ENCODE assay signal across 26 cellular contexts in the genomic region with DNA sequence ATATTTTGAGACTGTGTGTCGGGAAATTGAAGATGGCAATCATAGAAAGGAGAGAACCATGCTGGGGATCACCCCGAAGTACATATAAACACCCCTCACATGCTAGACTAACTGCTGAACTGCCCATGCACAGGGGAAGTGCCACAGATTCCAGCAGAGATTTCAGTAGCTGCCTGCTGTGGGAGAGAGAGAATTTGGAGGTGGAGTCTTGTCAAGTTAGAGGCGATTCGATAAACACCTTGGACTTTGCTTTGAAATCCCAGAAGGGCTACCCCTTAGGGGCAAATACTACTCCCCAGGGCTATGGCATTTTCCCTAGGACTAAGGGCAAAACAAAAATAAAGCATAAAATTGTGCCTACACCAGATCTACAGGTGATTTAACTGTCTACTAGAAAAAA.
"Had no signal": no experiment of that assay in that cellular context is flagged by ENCODE, and none has a peak within 500 bp of the region (broad histone marks: within the 10 kb centered on the region; RNA-seq: fewer than 3 reads in every experiment).

No MANE protein-coding gene starts in this region.

- H3K9me3 Mint-ChIP-seq: memory B cell; stimulated activated memory B cell treated with anti-CD40 and anti-IgM and Interleukin-4, amounts not matched to agents 10 μg/mL and 1 μg/mL and 100 μg/mL, for 72 hours; stimulated activated naive CD8-positive, alpha-beta T cell treated with anti-CD3 and anti-CD28 coated beads, Interleukin-15, amount 100 ng/mL, for 72 hours had no signal

- H3K27me3 ChIP-seq: dorsolateral prefrontal cortex, heart right ventricle, left lung, spleen, testis, tibial nerve had no signal

- FAIRE-seq: endometrium, frontal cortex had no signal

- DNase-seq: caudate nucleus; cortex of kidney; dorsolateral prefrontal cortex; effector CD8-positive, alpha-beta T cell; heart right ventricle; kidney glomerular epithelial cell; left lung; lower lobe of right lung; naive B cell; retina; spleen; stimulated activated CD4-positive, alpha-beta T cell treated with anti-CD3 and anti-CD28 coated beads, Interleukin-15, amount 100 ng/mL, for 24 hours; stimulated activated CD4-positive, alpha-beta T cell treated with anti-CD3 and anti-CD28 coated beads, Interleukin-1b, Interleukin-23, amount 100 ng/mL, for 48 hours; stimulated activated CD4-positive, alpha-beta T cell treated with anti-CD3 and anti-CD28 coated beads, Interleukin-4, amount 100 ng/mL, for 24 hours; stimulated activated naive CD8-positive, alpha-beta T cell treated with anti-CD3 and anti-CD28 coated beads, Interleukin-15, amount 100 ng/mL, for 72 hours; testis had no signal

- H3K36me3 ChIP-seq: lower lobe of right lung, prostate gland had no signal

- H3K9me3 ChIP-seq: heart right ventricle, left lung, lower lobe of right lung, prostate gland, spleen, testis, tibial nerve had no signal

- H3K9ac ChIP-seq: parathyroid adenoma had no signal

- H3K4me1 Mint-ChIP-seq: memory B cell; naive B cell; nephron; stimulated activated memory B cell treated with anti-CD40 and anti-IgM and Interleukin-4, amounts not matched to agents 10 μg/mL and 1 μg/mL and 100 μg/mL, for 72 hours; stimulated activated naive CD8-positive, alpha-beta T cell treated with anti-CD3 and anti-CD28 coated beads, Interleukin-15, amount 100 ng/mL, for 72 hours had no signal

- H3K27me3 Mint-ChIP-seq: memory B cell; naive B cell; stimulated activated memory B cell treated with anti-CD40 and anti-IgM and Interleukin-4, amounts not matched to agents 10 μg/mL and 1 μg/mL and 100 μg/mL, for 72 hours; stimulated activated naive CD8-positive, alpha-beta T cell treated with anti-CD3 and anti-CD28 coated beads, Interleukin-15, amount 100 ng/mL, for 72 hours had no signal

- H3K4me3 Mint-ChIP-seq: memory B cell; naive B cell; nephron; stimulated activated memory B cell treated with anti-CD40 and anti-IgM and Interleukin-4, amounts not matched to agents 10 μg/mL and 1 μg/mL and 100 μg/mL, for 72 hours; stimulated activated naive CD8-positive, alpha-beta T cell treated with anti-CD3 and anti-CD28 coated beads, Interleukin-15, amount 100 ng/mL, for 72 hours had no signal

- H3K4me3 ChIP-seq: dorsolateral prefrontal cortex, heart right ventricle, left lung, lower lobe of right lung, prostate gland, spleen, testis, tibial nerve had no signal

- H3K79me2 ChIP-seq: parathyroid adenoma had no signal

- H3K4me1 ChIP-seq: heart right ventricle, left lung, lower lobe of right lung, parathyroid adenoma, prostate gland, spleen, testis, tibial nerve had no signal

- H3K27ac ChIP-seq: dorsolateral prefrontal cortex, heart right ventricle, left lung, lower lobe of right lung, parathyroid adenoma, prostate gland, spleen, testis, tibial nerve had no signal

- H3K27ac Mint-ChIP-seq: memory B cell; nephron; stimulated activated memory B cell treated with anti-CD40 and anti-IgM and Interleukin-4, amounts not matched to agents 10 μg/mL and 1 μg/mL and 100 μg/mL, for 72 hours; stimulated activated naive CD8-positive, alpha-beta T cell treated with anti-CD3 and anti-CD28 coated beads, Interleukin-15, amount 100 ng/mL, for 72 hours had no signal

- ATAC-seq: esophagus mucosa; heart right ventricle; left lung; lower lobe of right lung; sciatic nerve; stimulated activated memory B cell treated with anti-CD40 and anti-IgM and Interleukin-4, amounts not matched to agents 10 μg/mL and 1 μg/mL and 100 μg/mL, for 72 hours; stimulated activated naive CD8-positive, alpha-beta T cell treated with anti-CD3 and anti-CD28 coated beads, Interleukin-15, amount 100 ng/mL, for 72 hours had no signal

- H2AFZ ChIP-seq: parathyroid adenoma had no signal
